33 cellular contexts compared by ENCODE assay signal in the genomic region with DNA sequence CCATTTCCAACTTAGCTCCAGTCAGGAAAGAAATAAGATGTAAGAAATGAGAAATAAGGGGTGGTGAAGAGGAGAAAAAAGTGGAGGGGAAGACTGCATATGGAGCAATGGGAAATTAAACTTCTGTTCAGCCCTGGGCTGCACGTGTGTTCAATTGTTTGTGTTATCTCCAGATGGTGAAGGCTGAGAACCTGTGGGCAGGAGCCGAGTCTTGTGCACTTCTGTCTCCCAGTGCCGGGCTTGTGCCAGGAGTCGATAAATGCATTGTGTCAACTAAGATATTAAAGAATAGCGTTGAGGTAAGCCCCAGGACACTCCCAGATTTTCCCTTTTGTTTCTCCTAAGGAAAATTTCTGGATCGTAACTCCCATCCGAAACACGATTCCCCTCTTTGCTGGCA.
"Had no signal": no experiment of that assay in that cellular context is flagged by ENCODE, and none has a peak within 500 bp of the region (broad histone marks: within the 10 kb centered on the region; RNA-seq: fewer than 3 reads in every experiment).

No MANE protein-coding gene starts in this region.

- H3K36me3 ChIP-seq: adrenal gland, breast epithelium, esophagus squamous epithelium, gastroesophageal sphincter, heart right ventricle had no signal

- H3K9me3 ChIP-seq: adrenal gland, breast epithelium, esophagus squamous epithelium, gastroesophageal sphincter, heart right ventricle had no signal

- H3K36me3 Mint-ChIP-seq: activated CD4-positive, alpha-beta memory T cell treated with anti-CD3 and anti-CD28 coated beads for 36 hours; activated CD8-positive, alpha-beta memory T cell treated with anti-CD3 and anti-CD28 coated beads, Interleukin-2, amount 10 ng/mL, durations not matched to agents 7 days and 5 days; activated naive CD4-positive, alpha-beta T cell treated with anti-CD3 and anti-CD28 coated beads, Interleukin-2, amount 50 U/mL, for 24 hours; activated naive CD8-positive, alpha-beta T cell treated with anti-CD3 and anti-CD28 coated beads for 36 hours; brain had no signal

- H3K4me3 Mint-ChIP-seq: activated CD4-positive, alpha-beta memory T cell treated with anti-CD3 and anti-CD28 coated beads for 36 hours; activated CD4-positive, alpha-beta T cell treated with anti-CD3 and anti-CD28 coated beads for 36 hours; activated CD4-positive, alpha-beta T cell treated with anti-CD3 and anti-CD28 coated beads, Interleukin-2, amount 10 ng/mL, durations not matched to agents 24 days and 14 days; activated CD8-positive, alpha-beta memory T cell treated with anti-CD3 and anti-CD28 coated beads, Interleukin-2, amount 10 ng/mL, durations not matched to agents 7 days and 5 days; activated CD8-positive, alpha-beta T cell treated with anti-CD3 and anti-CD28 coated beads, Interleukin-2, amount 10 ng/mL, durations not matched to agents 7 days and 5 days; activated naive CD4-positive, alpha-beta T cell treated with anti-CD3 and anti-CD28 coated beads for 36 hours; activated naive CD4-positive, alpha-beta T cell treated with anti-CD3 and anti-CD28 coated beads, Interleukin-2, amount 50 U/mL, for 24 hours; activated naive CD8-positive, alpha-beta T cell treated with anti-CD3 and anti-CD28 coated beads for 36 hours; activated naive CD8-positive, alpha-beta T cell treated with anti-CD3 and anti-CD28 coated beads, Interleukin-2, amount 50 U/mL, for 24 hours; activated T-helper 1 cell treated with anti-CD3 and anti-CD28 coated beads, Interleukin-12 subunit alpha, Interleukin-12 subunit beta, Interleukin-2, Interleukin-4 antibody, amounts not matched to agents 30 ng/mL and 10 ng/mL and 1 ng/mL, durations not matched to agents 14 hours and 24 hours and 36 hours; brain; central memory CD8-positive, alpha-beta T cell; dendritic cell treated with granulocyte-macrophage colony-stimulating factor and Interleukin-4, amounts not matched to agents 40 ng/mL and 50 ng/mL, for 4 days had no signal

- H3K9me3 Mint-ChIP-seq: activated CD4-positive, alpha-beta memory T cell treated with anti-CD3 and anti-CD28 coated beads for 36 hours; activated CD4-positive, alpha-beta T cell treated with anti-CD3 and anti-CD28 coated beads, Interleukin-2, amount 10 ng/mL, durations not matched to agents 24 days and 14 days; activated naive CD4-positive, alpha-beta T cell treated with anti-CD3 and anti-CD28 coated beads for 36 hours; activated naive CD4-positive, alpha-beta T cell treated with anti-CD3 and anti-CD28 coated beads, Interleukin-2, amount 50 U/mL, for 24 hours; activated naive CD8-positive, alpha-beta T cell treated with anti-CD3 and anti-CD28 coated beads for 36 hours; activated naive CD8-positive, alpha-beta T cell treated with anti-CD3 and anti-CD28 coated beads, Interleukin-2, amount 50 U/mL, for 24 hours; activated T-helper 1 cell treated with anti-CD3 and anti-CD28 coated beads, Interleukin-12 subunit alpha, Interleukin-12 subunit beta, Interleukin-2, Interleukin-4 antibody, amounts not matched to agents 30 ng/mL and 10 ng/mL and 1 ng/mL, durations not matched to agents 14 hours and 24 hours and 36 hours; activated T-helper 2 cell treated with anti-CD3 and anti-CD28 coated beads, Interferon-gamma antibody, Interleukin-2, Interleukin-4, amounts not matched to agents 10 μg/mL and 5 μg/mL and 100 μg/mL, durations not matched to agents 14 hours and 24 hours and 36 hours; central memory CD8-positive, alpha-beta T cell; dendritic cell treated with granulocyte-macrophage colony-stimulating factor and Interleukin-4, amounts not matched to agents 40 ng/mL and 50 ng/mL, for 4 days had no signal

- H3K4me1 ChIP-seq: adrenal gland, breast epithelium, gastroesophageal sphincter had no signal

- H3K4me3 ChIP-seq: adrenal gland, breast epithelium, coronary artery, dorsolateral prefrontal cortex, esophagus squamous epithelium, gastroesophageal sphincter, heart right ventricle had no signal

- H3K27ac ChIP-seq: adrenal gland, breast epithelium, coronary artery, dorsolateral prefrontal cortex, esophagus squamous epithelium, gastroesophageal sphincter, heart right ventricle had no signal

- H3K27ac Mint-ChIP-seq: activated CD4-positive, alpha-beta memory T cell treated with anti-CD3 and anti-CD28 coated beads for 36 hours; activated CD4-positive, alpha-beta T cell treated with anti-CD3 and anti-CD28 coated beads for 36 hours; activated CD4-positive, alpha-beta T cell treated with anti-CD3 and anti-CD28 coated beads, Interleukin-2, amount 10 ng/mL, durations not matched to agents 24 days and 14 days; activated CD8-positive, alpha-beta memory T cell treated with anti-CD3 and anti-CD28 coated beads, Interleukin-2, amount 10 ng/mL, durations not matched to agents 7 days and 5 days; activated CD8-positive, alpha-beta T cell treated with anti-CD3 and anti-CD28 coated beads, Interleukin-2, amount 10 ng/mL, durations not matched to agents 7 days and 5 days; activated naive CD4-positive, alpha-beta T cell treated with anti-CD3 and anti-CD28 coated beads for 36 hours; activated naive CD4-positive, alpha-beta T cell treated with anti-CD3 and anti-CD28 coated beads, Interleukin-2, amount 50 U/mL, for 24 hours; activated naive CD8-positive, alpha-beta T cell treated with anti-CD3 and anti-CD28 coated beads for 36 hours; activated naive CD8-positive, alpha-beta T cell treated with anti-CD3 and anti-CD28 coated beads, Interleukin-2, amount 50 U/mL, for 24 hours; activated T-helper 1 cell treated with anti-CD3 and anti-CD28 coated beads, Interleukin-12 subunit alpha, Interleukin-12 subunit beta, Interleukin-2, Interleukin-4 antibody, amounts not matched to agents 30 ng/mL and 10 ng/mL and 1 ng/mL, durations not matched to agents 14 hours and 24 hours and 36 hours; activated T-helper 2 cell treated with anti-CD3 and anti-CD28 coated beads, Interferon-gamma antibody, Interleukin-2, Interleukin-4, amounts not matched to agents 10 μg/mL and 5 μg/mL and 100 μg/mL, durations not matched to agents 14 hours and 24 hours and 36 hours; brain; dendritic cell treated with granulocyte-macrophage colony-stimulating factor and Interleukin-4, amounts not matched to agents 40 ng/mL and 50 ng/mL, for 4 days had no signal

- DNase-seq: activated CD4-positive, alpha-beta memory T cell treated with anti-CD3 and anti-CD28 coated beads for 36 hours; activated CD4-positive, alpha-beta T cell treated with anti-CD3 and anti-CD28 coated beads for 36 hours; activated CD4-positive, alpha-beta T cell treated with anti-CD3 and anti-CD28 coated beads, Interleukin-2, amount 10 ng/mL, durations not matched to agents 24 days and 14 days; activated CD4-positive, CD25-positive, alpha-beta regulatory T cell; activated CD4-positive, CD25-positive, alpha-beta regulatory T cell treated with anti-CD3 and anti-CD28 coated beads, Interleukin-2, amount 50 U/mL, for 72 hours; activated CD8-positive, alpha-beta memory T cell treated with anti-CD3 and anti-CD28 coated beads, Interleukin-2, amount 10 ng/mL, durations not matched to agents 7 days and 5 days; activated CD8-positive, alpha-beta memory T cell treated with anti-CD3 and anti-CD28 coated beads, Interleukin-2, amount 50 U/mL, for 4 hours; activated CD8-positive, alpha-beta T cell treated with anti-CD3 and anti-CD28 coated beads, Interleukin-2, amount 10 ng/mL, durations not matched to agents 7 days and 5 days; activated effector memory CD4-positive, alpha-beta T cell treated with anti-CD3 and anti-CD28 coated beads, Interleukin-2, amount 50 U/mL, for 16 hours; activated naive CD4-positive, alpha-beta T cell treated with anti-CD3 and anti-CD28 coated beads for 36 hours; activated naive CD8-positive, alpha-beta T cell treated with anti-CD3 and anti-CD28 coated beads for 36 hours; activated naive CD8-positive, alpha-beta T cell treated with anti-CD3 and anti-CD28 coated beads, Interleukin-2, amount 50 U/mL, for 24 hours; activated T-cell treated with anti-CD3 and anti-CD28 coated beads, Interleukin-2, amount 50 U/mL, for 1 hour; activated T-cell treated with anti-CD3 and anti-CD28 coated beads, Interleukin-2, amount 50 U/mL, for 48 hours; adrenal gland; amygdala; aorta; dorsolateral prefrontal cortex; effector memory CD4-positive, alpha-beta T cell; erythroblast; esophagus squamous epithelium; foreskin melanocyte; heart right ventricle; T-helper 2 cell had no signal

- H3K27me3 ChIP-seq: breast epithelium, esophagus squamous epithelium, heart right ventricle had no signal

- H3K4me1 Mint-ChIP-seq: activated CD4-positive, alpha-beta T cell treated with anti-CD3 and anti-CD28 coated beads for 36 hours; activated CD8-positive, alpha-beta memory T cell treated with anti-CD3 and anti-CD28 coated beads, Interleukin-2, amount 10 ng/mL, durations not matched to agents 7 days and 5 days; activated naive CD4-positive, alpha-beta T cell treated with anti-CD3 and anti-CD28 coated beads, Interleukin-2, amount 50 U/mL, for 24 hours; central memory CD8-positive, alpha-beta T cell had no signal
